In the genomic region with DNA sequence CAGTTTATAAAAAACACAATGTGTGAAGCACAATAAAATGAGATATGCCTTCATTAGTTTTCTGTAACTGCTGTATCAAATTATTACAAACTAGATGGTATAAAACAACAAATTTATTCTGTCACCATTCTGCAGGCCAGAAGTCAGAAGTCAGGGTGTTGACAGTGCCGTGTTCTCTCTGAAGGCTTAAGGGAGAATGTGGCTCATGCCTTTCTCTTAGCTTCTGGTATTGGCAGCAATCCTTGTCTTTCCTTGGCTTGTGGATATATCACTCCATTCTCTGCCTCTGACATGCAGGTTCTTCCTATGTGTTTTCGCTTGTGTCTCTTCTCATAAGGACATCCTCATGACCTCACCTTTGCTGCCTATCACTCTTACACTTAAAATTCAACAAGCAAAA, we compare ENCODE assay signal across 14 cellular contexts. TPM values are rescaled to one million over a fixed set of nuclear protein-coding genes. Genes with fewer than 3 reads are reported as not detected.
DNase-seq lines count a peak whose midpoint lies in the region; ATAC-seq and TF ChIP-seq lines count a peak whose summit lies in the region.
"Had no signal": no experiment of that assay in that cellular context is flagged by ENCODE, and none has a peak within 500 bp of the region (broad histone marks: within the 10 kb centered on the region; RNA-seq: fewer than 3 reads in every experiment).

No MANE protein-coding gene starts in this region.

- H3K36me3 ChIP-seq in OCI-LY3 (replicated peaks; ENCODE audit: low read depth, low read length) (no peaks in the 10 kb centered on the region), brain microvascular endothelial cell (replicated peaks) (no peaks in the 10 kb centered on the region), psoas muscle (ENCODE audit: insufficient read depth in 1 of 2, low read depth in 1 of 2) (no peaks in the 10 kb centered on the region), neuronal stem cell (replicated peaks in 1 of 2; ENCODE audit: control insufficient read depth in 2 of 2, insufficient read depth in 2 of 2, low read length in 2 of 2) (no peaks in the 10 kb centered on the region)
- H3K36me3 ChIP-seq: lower lobe of right lung, transverse colon had no signal

- H3K9ac ChIP-seq in OCI-LY3 (ENCODE audit: low read length) (no peak overlapping the region), neuronal stem cell (ENCODE audit: low read depth, low read length, poor library complexity) (no peak overlapping the region)

- peak overlapping the region; percentile 50 for H3K4me2 ChIP-seq in OCI-LY3 (ENCODE audit: low read length)
- H3K4me2 ChIP-seq in neuronal stem cell (ENCODE audit: insufficient read depth, low read length, poor library complexity, severe bottlenecking) = no peak overlapping the region

- no peaks in the 10 kb centered on the region for H3K27me3 Mint-ChIP-seq in activated CD8-positive, alpha-beta memory T cell treated with anti-CD3 and anti-CD28 coated beads, Interleukin-2, amount 10 ng/mL, durations not matched to agents 7 days and 5 days

- peak overlapping the region; percentile 53 for H3K4me3 Mint-ChIP-seq in activated CD8-positive, alpha-beta memory T cell treated with anti-CD3 and anti-CD28 coated beads, Interleukin-2, amount 10 ng/mL, durations not matched to agents 7 days and 5 days

- H3K79me1 ChIP-seq in neuronal stem cell (ENCODE audit: low read depth, low read length) = no peaks in the 10 kb centered on the region

- no peaks in the 10 kb centered on the region for H3K9me3 Mint-ChIP-seq in activated CD8-positive, alpha-beta memory T cell treated with anti-CD3 and anti-CD28 coated beads, Interleukin-2, amount 10 ng/mL, durations not matched to agents 7 days and 5 days (ENCODE audit: low read depth)

- H3K23ac ChIP-seq in neuronal stem cell (ENCODE audit: low read depth, low read length, poor library complexity) = no peak overlapping the region

- no peak overlapping the region for H3K18ac ChIP-seq in neuronal stem cell (ENCODE audit: low read length)

- H3K14ac ChIP-seq in neuronal stem cell (ENCODE audit: low read length) = no peak overlapping the region

- H3K4me1 Mint-ChIP-seq in activated CD8-positive, alpha-beta memory T cell treated with anti-CD3 and anti-CD28 coated beads, Interleukin-2, amount 10 ng/mL, durations not matched to agents 7 days and 5 days = peaks cover 81% of the 10 kb centered on the region

- peak overlapping the region; percentile 53; the same call in 1 of the 2 replicates for H3K27ac ChIP-seq in OCI-LY3 (ENCODE audit: low read length)
- H3K27ac ChIP-seq in brain microvascular endothelial cell = peak overlapping the region; percentile 36
- H3K27ac ChIP-seq in psoas muscle = peak overlapping the region; percentile 28
- no peak overlapping the region for H3K27ac ChIP-seq in neuronal stem cell (replicated peaks; ENCODE audit: low read length)

- intact Hi-C loops in psoas muscle (cut with DNase I) = loop anchor here (5.0 to 10.0 kb wide), 3 partner anchors 35 to 98 kb away; no protein-coding TSS in a partner anchor

- H2AFZ ChIP-seq in OCI-LY3 (ENCODE audit: low read depth, low read length) (no peak overlapping the region), neuronal stem cell (ENCODE audit: low read length) (no peak overlapping the region)

- in situ Hi-C loops in brain microvascular endothelial cell (cut with HindIII; ENCODE audit: low pct_ligation_motif_present, low sequenced_read_pairs) = no loop called here

- peak overlapping the region; percentile 85 for H3K27ac Mint-ChIP-seq in activated CD8-positive, alpha-beta memory T cell treated with anti-CD3 and anti-CD28 coated beads, Interleukin-2, amount 10 ng/mL, durations not matched to agents 7 days and 5 days

- no peak overlapping the region for H2BK12ac ChIP-seq in neuronal stem cell (ENCODE audit: low read length)

- H4K20me1 ChIP-seq in OCI-LY3 (ENCODE audit: insufficient read depth, low read length) = peaks cover 13% of the 10 kb centered on the region

- H3K9me3 ChIP-seq in OCI-LY3 (ENCODE audit: insufficient read depth, low read length) = no peaks in the 10 kb centered on the region
- no peaks in the 10 kb centered on the region for H3K9me3 ChIP-seq in psoas muscle
- H3K9me3 ChIP-seq in neuronal stem cell (replicated peaks in 1 of 2; ENCODE audit: control insufficient read depth in 2 of 2, insufficient read depth in 1 of 2, low read depth in 1 of 2, low read length in 2 of 2) = peaks cover 0 to 9% of the 10 kb centered on the region in 2 donors
- H3K9me3 ChIP-seq: lower lobe of right lung, transverse colon had no signal

- no peak overlapping the region for H4K8ac ChIP-seq in neuronal stem cell (ENCODE audit: low read depth, low read length)

- H2BK15ac ChIP-seq in neuronal stem cell (ENCODE audit: low read length) = no peak overlapping the region

- DNase-seq in activated CD8-positive, alpha-beta memory T cell treated with anti-CD3 and anti-CD28 coated beads, Interleukin-2, amount 10 ng/mL, durations not matched to agents 7 days and 5 days = no peak
- no peak for DNase-seq in activated CD8-positive, alpha-beta memory T cell treated with anti-CD3 and anti-CD28 coated beads, Interleukin-2, amount 50 U/mL, for 4 hours
- DNase-seq in brain microvascular endothelial cell (no peak), psoas muscle (no peak), DMS 273 (lab: John Stamatoyannopoulos, UW; ENCODE audit: unreplicated experiment) (no peak), neuronal stem cell (ENCODE audit: low spot score) (no peak)
- no peak for DNase-seq in stimulated activated naive CD4-positive, alpha-beta T cell treated with Interleukin-2 at 50 U/mL for 16 hours (lab: John Stamatoyannopoulos, UW)
- DNase-seq: activated CD8-positive, alpha-beta memory T cell treated with anti-CD3 and anti-CD28 coated beads, Interleukin-2, amount 50 U/mL, for 48 hours; hypothalamus; lower lobe of right lung; NCI-H1105 treated with DMSO at 0.1 percent for 48 hours; T1000; transverse colon had no signal

- ATAC-seq in activated CD8-positive, alpha-beta memory T cell treated with anti-CD3 and anti-CD28 coated beads, Interleukin-2, amount 10 ng/mL, durations not matched to agents 7 days and 5 days = no peak
- ATAC-seq in psoas muscle = peak; percentile 61 to 82 (median 74)

- H3K27me3 ChIP-seq in OCI-LY3 (ENCODE audit: low read depth, low read length) = no peaks in the 10 kb centered on the region
- no peaks in the 10 kb centered on the region for H3K27me3 ChIP-seq in brain microvascular endothelial cell (replicated peaks)
- H3K27me3 ChIP-seq in psoas muscle (ENCODE audit: insufficient read depth in 3 of 3, low read length in 2 of 3) = no peaks in the 10 kb centered on the region
- H3K27me3 ChIP-seq in neuronal stem cell (ENCODE audit: control insufficient read depth in 3 of 3, insufficient read depth in 3 of 3, low read depth in 1 of 3, low read length in 3 of 3) = no peaks in the 10 kb centered on the region
- H3K27me3 ChIP-seq: transverse colon had no signal

- no peak overlapping the region for H2BK120ac ChIP-seq in neuronal stem cell (ENCODE audit: low read depth, low read length)

- H3K36me3 Mint-ChIP-seq in activated CD8-positive, alpha-beta memory T cell treated with anti-CD3 and anti-CD28 coated beads, Interleukin-2, amount 10 ng/mL, durations not matched to agents 7 days and 5 days = peaks cover 8% of the 10 kb centered on the region

- H3K4ac ChIP-seq in neuronal stem cell (ENCODE audit: low read length) = no peak overlapping the region

- H3K4me3 ChIP-seq in OCI-LY3 (ENCODE audit: low read length) (peak overlapping the region; percentile 20; the same call in 1 of the 2 replicates), brain microvascular endothelial cell (ENCODE audit: low read depth, low read length) (no peak overlapping the region), psoas muscle (no peak overlapping the region), neuronal stem cell (ENCODE audit: low read length in 2 of 2) (no peak overlapping the region)
- H3K4me3 ChIP-seq: lower lobe of right lung, transverse colon had no signal

- TF ChIP-seq CTCF in OCI-LY3 (IDR thresholded peaks at IDR 0.05; ENCODE audit: low read depth, low read length) (no peak), brain microvascular endothelial cell (IDR thresholded peaks at IDR 0.05; ENCODE audit: low read depth, low read length, missing control alignments) (no peak), psoas muscle (IDR thresholded peaks at IDR 0.05) (no peak)

- H2BK5ac ChIP-seq in neuronal stem cell (ENCODE audit: low read length) = no peak overlapping the region

- 40 to 55% (median 42%) methylated on average over 2 of the region's 2 CpGs for WGBS in psoas muscle, 3 donors
- WGBS in neuronal stem cell (ENCODE audit: extremely low coverage in 2 of 2, insufficient read length in 2 of 2, insufficient replicate concordance in 1 of 2), 2 donors = no CpG with 5 or more reads among the region's 2 CpGs

- no peak overlapping the region for H4K91ac ChIP-seq in neuronal stem cell (ENCODE audit: low read depth, low read length, poor library complexity)

- H2AK5ac ChIP-seq in neuronal stem cell (ENCODE audit: low read depth, low read length) = no peak overlapping the region

- H3K79me2 ChIP-seq in OCI-LY3 (ENCODE audit: low read length) = peaks cover 76% of the 10 kb centered on the region

- CTCF ChIA-PET in activated CD8-positive, alpha-beta memory T cell treated with anti-CD3 and anti-CD28 coated beads, Interleukin-2, amount 10 ng/mL, durations not matched to agents 7 days and 5 days (lab: Charles Lee) = interaction anchor here (2.0 to 2.1 kb wide), 3 partner anchors 9 to 19 kb away, joined by 7 to 9 read pairs (median 8); a partner anchor contains a TSS

- H3K4me1 ChIP-seq in OCI-LY3 (ENCODE audit: low read length) = peaks cover 48% of the 10 kb centered on the region
- H3K4me1 ChIP-seq in psoas muscle = peaks cover 69% of the 10 kb centered on the region
- peaks cover 6 to 7% of the 10 kb centered on the region in 2 donors for H3K4me1 ChIP-seq in neuronal stem cell (ENCODE audit: control insufficient read depth in 2 of 2, insufficient read depth in 1 of 2, low read depth in 1 of 2, low read length in 2 of 2)

RNA-seq across cellular contexts. Expression of a gene that starts 10.1 kb away (rescaled TPM):
- 10 to 100 TPM; 71.4 to 77.4 TPM for total RNA-seq in activated CD8-positive, alpha-beta memory T cell treated with anti-CD3 and anti-CD28 coated beads, Interleukin-2, amount 10 ng/mL, durations not matched to agents 7 days and 5 days
- 10 to 100 TPM; 51.7 to 88.2 (median 74.1) TPM for total RNA-seq in psoas muscle
- 10 to 100 TPM; 10.1 to 70.5 (median 22.0) TPM for polyA plus RNA-seq in psoas muscle
- 8.8 TPM for polyA plus RNA-seq in neuronal stem cell (2013, experiment 1 of 2)
- polyA plus RNA-seq in neuronal stem cell (2013, experiment 2 of 2) = 9.7 TPM
